ENCODE assay signal across 14 cellular contexts in the genomic region with DNA sequence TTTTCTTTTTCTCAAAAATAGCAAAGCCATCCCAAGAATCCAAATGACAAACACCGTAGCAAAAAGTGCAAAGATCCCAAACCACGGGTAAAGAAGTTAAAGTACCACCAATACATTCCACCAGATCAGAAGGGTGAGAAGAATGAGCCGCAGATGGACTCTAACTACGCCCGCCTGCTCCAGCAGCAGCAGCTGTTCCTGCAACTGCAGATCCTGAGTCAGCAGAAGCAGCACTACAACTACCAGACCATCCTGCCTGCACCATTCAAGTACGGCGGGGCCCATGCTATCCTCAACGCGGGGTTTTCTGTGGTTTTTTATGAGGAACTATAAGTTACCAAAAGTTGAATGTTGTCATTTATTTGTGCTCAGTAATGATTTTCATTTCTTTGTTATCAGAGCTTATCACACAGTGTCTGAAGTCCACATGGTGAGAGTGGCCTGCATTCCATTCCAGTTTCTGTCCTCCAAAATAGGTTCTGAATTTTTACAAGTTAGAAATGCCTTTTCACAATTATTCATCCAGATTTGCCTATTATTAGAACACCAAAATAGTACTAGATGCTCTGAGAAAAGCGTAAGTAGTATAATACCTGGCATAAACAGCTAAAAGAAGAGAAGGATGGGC.
DNase-seq lines count a peak whose midpoint lies in the region; ATAC-seq and TF ChIP-seq lines count a peak whose summit lies in the region.
"Had no signal": no experiment of that assay in that cellular context is flagged by ENCODE, and none has a peak within 500 bp of the region (broad histone marks: within the 10 kb centered on the region; RNA-seq: fewer than 3 reads in every experiment).

No MANE protein-coding gene starts in this region.

- H3K27me3 ChIP-seq in left lung: no peaks in the 10 kb centered on the region
- no peaks in the 10 kb centered on the region for H3K27me3 ChIP-seq in tibial artery

- H3K27ac ChIP-seq in left lung (peak overlapping the region in 1 of 2 donors; percentile 19), tibial artery (peak overlapping the region; percentile 14 to 50)
- H3K27ac ChIP-seq: psoas muscle had no signal

- DNase-seq in LHCN-M2 (ENCODE audit: low read depth): peak; percentile 44
- peak; percentile 21 for DNase-seq in choroid plexus epithelial cell (ENCODE audit: low read depth)
- DNase-seq in left lung: no peak
- DNase-seq in tibial artery: no peak
- no peak for DNase-seq in GF-D8 (lab: John Stamatoyannopoulos, UW)
- no peak for DNase-seq in activated CD4-positive, alpha-beta T cell treated with anti-CD3 and anti-CD28 coated beads for 36 hours
- no peak for DNase-seq in activated CD4-positive, CD25-positive, alpha-beta regulatory T cell treated with anti-CD3 and anti-CD28 coated beads, Interleukin-2, amount 50 U/mL, for 72 hours
- DNase-seq: caudate nucleus, foreskin melanocyte, immature natural killer cell, mucosa of descending colon, NCI-H2081 treated with DMSO at 0.1 percent for 48 hours, psoas muscle had no signal

- intact Hi-C loops in left lung (cut with DNase I) (no loop called here), tibial artery (cut with DNase I; ENCODE audit: low total_unique reads) (loop anchor here (10.0 kb wide), 2 partner anchors 54 to 316 kb away; partner anchors contain the start of gene ERCC4)
- intact Hi-C loops in activated CD4-positive, alpha-beta T cell treated with anti-CD3 and anti-CD28 coated beads for 36 hours (cut with DNase I, micrococcal nuclease): loop anchor here in 1 of 2 experiments (10.0 kb wide), 1 partner anchor 316 kb away; the partner anchor contains the start of gene ERCC4

- TF ChIP-seq CTCF in choroid plexus epithelial cell (conservative IDR thresholded peaks at IDR 0.05; ENCODE audit: low read depth, low read length) (no peak), left lung (IDR thresholded peaks at IDR 0.05) (no peak), tibial artery (IDR thresholded peaks at IDR 0.05) (no peak)

- POLR2A ChIA-PET in activated CD4-positive, alpha-beta T cell treated with anti-CD3 and anti-CD28 coated beads for 36 hours (lab: Charles Lee): no interaction called here

- ATAC-seq in left lung: peak; percentile 63
- ATAC-seq in activated CD4-positive, alpha-beta T cell treated with anti-CD3 and anti-CD28 coated beads for 36 hours: no peak
- ATAC-seq: mucosa of descending colon had no signal

- H3K4me1 Mint-ChIP-seq in activated CD4-positive, alpha-beta T cell treated with anti-CD3 and anti-CD28 coated beads for 36 hours: peaks cover 9% of the 10 kb centered on the region
- H3K4me1 Mint-ChIP-seq: immature natural killer cell had no signal

- no peaks in the 10 kb centered on the region for H3K9me3 Mint-ChIP-seq in activated CD4-positive, alpha-beta T cell treated with anti-CD3 and anti-CD28 coated beads for 36 hours (ENCODE audit: low read depth)
- H3K9me3 Mint-ChIP-seq: immature natural killer cell had no signal

- no peak overlapping the region for H3K27ac Mint-ChIP-seq in activated CD4-positive, alpha-beta T cell treated with anti-CD3 and anti-CD28 coated beads for 36 hours
- H3K27ac Mint-ChIP-seq: activated naive CD8-positive, alpha-beta T cell had no signal

- no peak overlapping the region for H3K4me3 Mint-ChIP-seq in activated CD4-positive, alpha-beta T cell treated with anti-CD3 and anti-CD28 coated beads for 36 hours
- H3K4me3 Mint-ChIP-seq: activated naive CD8-positive, alpha-beta T cell; immature natural killer cell had no signal

- CTCF ChIA-PET in activated CD4-positive, alpha-beta T cell treated with anti-CD3 and anti-CD28 coated beads for 36 hours (lab: Charles Lee): interaction anchor here (0.5 to 1.4 kb wide), 4 partner anchors 8 to 1821 kb away, joined by 3 to 4 read pairs (median 3); no protein-coding TSS in a partner anchor

- H3K4me1 ChIP-seq in left lung (no peaks in the 10 kb centered on the region), tibial artery (peaks cover 0 to 33% (median 16%) of the 10 kb centered on the region in 4 donors)
- H3K4me1 ChIP-seq: psoas muscle had no signal

- H3K9me3 ChIP-seq in left lung: no peaks in the 10 kb centered on the region
- H3K9me3 ChIP-seq in tibial artery: no peaks in the 10 kb centered on the region
- H3K9me3 ChIP-seq: mucosa of descending colon, psoas muscle had no signal

- H3K36me3 ChIP-seq in left lung: peaks cover 0 to 55% of the 10 kb centered on the region in 2 donors
- H3K36me3 ChIP-seq in tibial artery: peaks cover 7 to 59% (median 35%) of the 10 kb centered on the region in 3 donors

- peaks cover 5% of the 10 kb centered on the region for H3K36me3 Mint-ChIP-seq in activated CD4-positive, alpha-beta T cell treated with anti-CD3 and anti-CD28 coated beads for 36 hours (ENCODE audit: low read depth)

- H3K27me3 Mint-ChIP-seq in activated CD4-positive, alpha-beta T cell treated with anti-CD3 and anti-CD28 coated beads for 36 hours: no peaks in the 10 kb centered on the region
- H3K27me3 Mint-ChIP-seq: activated naive CD8-positive, alpha-beta T cell had no signal

- H3K4me3 ChIP-seq in choroid plexus epithelial cell (ENCODE audit: low read depth, low read length): no peak overlapping the region
- no peak overlapping the region for H3K4me3 ChIP-seq in left lung
- H3K4me3 ChIP-seq in tibial artery: no peak overlapping the region
- H3K4me3 ChIP-seq: mucosa of descending colon, psoas muscle had no signal

Comparison
In these comparisons a context has a peak if more than half of its experiments do, and no peak if none do; other contexts are left out.
1. DNase-seq: peak in LHCN-M2 (single experiment) and choroid plexus epithelial cell (single experiment); none in left lung (0 of 2), tibial artery (0 of 2), GF-D8 (single experiment), activated CD4-positive, alpha-beta T cell treated with anti-CD3 and anti-CD28 coated beads for 36 hours (single experiment) and activated CD4-positive, CD25-positive, alpha-beta regulatory T cell treated with anti-CD3 and anti-CD28 coated beads, Interleukin-2, amount 50 U/mL, for 72 hours (single experiment).